ENCODE assay signal across 8 cellular contexts in the genomic region with DNA sequence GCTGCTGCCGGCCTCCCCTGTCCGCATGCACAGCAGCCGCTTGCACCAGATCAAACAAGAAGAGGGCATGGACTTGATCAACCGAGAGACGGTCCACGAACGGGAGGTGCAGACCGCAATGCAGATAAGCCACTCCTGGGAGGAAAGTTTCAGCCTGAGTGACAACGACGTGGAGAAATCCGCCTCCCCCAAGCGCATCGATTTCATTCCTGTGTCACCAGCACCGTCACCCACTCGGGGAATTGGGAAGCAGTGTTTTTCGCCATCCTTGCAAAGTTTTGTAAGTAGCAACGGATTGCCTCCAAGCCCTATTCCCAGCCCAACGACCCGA.
DNase-seq lines count a peak whose midpoint lies in the region; ATAC-seq and TF ChIP-seq lines count a peak whose summit lies in the region.

No MANE protein-coding gene starts in this region.

- no peak for TF ChIP-seq CTCF in DND-41 (IDR thresholded peaks at IDR 0.05; ENCODE audit: borderline replicate concordance, extremely low read depth, low read length, poor library complexity, severe bottlenecking)
- TF ChIP-seq CTCF in OCI-LY3 (IDR thresholded peaks at IDR 0.05; ENCODE audit: low read depth, low read length), result no peak
- TF ChIP-seq CTCF in esophagus muscularis mucosa (IDR thresholded peaks at IDR 0.05), result no peak

- H3K9ac ChIP-seq in DND-41 (ENCODE audit: low read depth, low read length) (peak overlapping the region; percentile 67), OCI-LY3 (ENCODE audit: low read length) (peak overlapping the region; percentile 85), rectal smooth muscle tissue (ENCODE audit: low read length) (peak overlapping the region; percentile 94)

- H2AFZ ChIP-seq in DND-41 (ENCODE audit: low read depth, low read length) (peak overlapping the region; percentile 83), OCI-LY3 (ENCODE audit: low read depth, low read length) (peak overlapping the region; percentile 84; the same call in 1 of the 2 replicates)

- H3K79me2 ChIP-seq in DND-41 (ENCODE audit: insufficient read depth, low read length) (peaks cover 31% of the 10 kb centered on the region), OCI-LY3 (ENCODE audit: low read length) (peaks cover 12% of the 10 kb centered on the region)

- ATAC-seq in DND-41 (ENCODE audit: insufficient read depth, low read depth), result no peak

- intact Hi-C loops in esophagus muscularis mucosa (cut with DNase I), result no loop called here

- H3K27me3 ChIP-seq in DND-41 (ENCODE audit: insufficient read depth, low read length, poor library complexity) (no peaks in the 10 kb centered on the region), OCI-LY3 (ENCODE audit: low read depth, low read length) (no peaks in the 10 kb centered on the region), esophagus muscularis mucosa (no peaks in the 10 kb centered on the region), rectal smooth muscle tissue (ENCODE audit: control insufficient read depth, insufficient read depth, low read length) (no peaks in the 10 kb centered on the region)

- H3K9me3 ChIP-seq in DND-41 (ENCODE audit: insufficient read depth, low read length, severe bottlenecking) (no peaks in the 10 kb centered on the region), OCI-LY3 (ENCODE audit: insufficient read depth, low read length) (no peaks in the 10 kb centered on the region), esophagus muscularis mucosa (no peaks in the 10 kb centered on the region)

- peak overlapping the region; percentile 80 for H3K27ac ChIP-seq in DND-41 (ENCODE audit: low read length)
- H3K27ac ChIP-seq in OCI-LY3 (ENCODE audit: low read length), result no peak overlapping the region
- peak overlapping the region; percentile 86 to 94 (median 91) for H3K27ac ChIP-seq in esophagus muscularis mucosa (replicated peaks in 1 of 4)
- H3K27ac ChIP-seq in rectal smooth muscle tissue (ENCODE audit: low read depth, low read length), result peak overlapping the region; percentile 96

- no peak for TF ChIP-seq POLR2A in esophagus muscularis mucosa (IDR thresholded peaks at IDR 0.05; ENCODE audit: low read depth)

- WGBS in esophagus muscularis mucosa, result 2% methylated on average over 16 of the region's 19 CpGs

- no peak for TF ChIP-seq EP300 in esophagus muscularis mucosa (IDR thresholded peaks at IDR 0.05)

- H3K4me3 ChIP-seq in DND-41 (ENCODE audit: low read depth in 1 of 2, low read length in 2 of 2) (peak overlapping the region; percentile 42 to 84), OCI-LY3 (ENCODE audit: low read length) (peak overlapping the region; percentile 95), esophagus muscularis mucosa (peak overlapping the region; percentile 65 to 82 (median 72)), rectal smooth muscle tissue (ENCODE audit: low read length) (peak overlapping the region; percentile 98)

- H3K36me3 ChIP-seq in DND-41 (ENCODE audit: insufficient read depth, low read length) (peaks cover 4% of the 10 kb centered on the region), OCI-LY3 (replicated peaks; ENCODE audit: low read depth, low read length) (no peaks in the 10 kb centered on the region), esophagus muscularis mucosa (no peaks in the 10 kb centered on the region), rectal smooth muscle tissue (ENCODE audit: control insufficient read depth, insufficient read depth, low read length) (no peaks in the 10 kb centered on the region)

- H3K4me1 ChIP-seq in DND-41 (ENCODE audit: insufficient read depth, low read length) (peaks cover 45% of the 10 kb centered on the region), OCI-LY3 (ENCODE audit: low read length) (peaks cover 12% of the 10 kb centered on the region), esophagus muscularis mucosa (peaks cover 43 to 59% (median 55%) of the 10 kb centered on the region in 4 donors), rectal smooth muscle tissue (ENCODE audit: control insufficient read depth, insufficient read depth, low read length) (peaks cover 27% of the 10 kb centered on the region)

- H4K20me1 ChIP-seq in DND-41 (ENCODE audit: insufficient read depth, low read length) (peaks cover 16% of the 10 kb centered on the region), OCI-LY3 (ENCODE audit: insufficient read depth, low read length) (0 out of 2 replicates have a peak, but pooled peaks cover 4% of the 10 kb centered on the region)

- H3K4me2 ChIP-seq in DND-41 (ENCODE audit: insufficient read depth, low read length) (peak overlapping the region; percentile 86), OCI-LY3 (ENCODE audit: low read length) (peak overlapping the region; percentile 99)

- DNase-seq in DND-41, result no peak
- no peak for DNase-seq in esophagus muscularis mucosa (ENCODE audit: extremely low spot score)
- no peak for DNase-seq in T-helper 1 cell
- no peak for DNase-seq in activated CD8-positive, alpha-beta memory T cell treated with anti-CD3 and anti-CD28 coated beads, Interleukin-2, amount 50 U/mL, for 4 hours
- DNase-seq in AG08395 (ENCODE audit: low spot score), result no peak
- no peak for DNase-seq in dermis blood vessel endothelial cell
